Comparison of ENCODE assay signal across 1 cellular context in the genomic region with DNA sequence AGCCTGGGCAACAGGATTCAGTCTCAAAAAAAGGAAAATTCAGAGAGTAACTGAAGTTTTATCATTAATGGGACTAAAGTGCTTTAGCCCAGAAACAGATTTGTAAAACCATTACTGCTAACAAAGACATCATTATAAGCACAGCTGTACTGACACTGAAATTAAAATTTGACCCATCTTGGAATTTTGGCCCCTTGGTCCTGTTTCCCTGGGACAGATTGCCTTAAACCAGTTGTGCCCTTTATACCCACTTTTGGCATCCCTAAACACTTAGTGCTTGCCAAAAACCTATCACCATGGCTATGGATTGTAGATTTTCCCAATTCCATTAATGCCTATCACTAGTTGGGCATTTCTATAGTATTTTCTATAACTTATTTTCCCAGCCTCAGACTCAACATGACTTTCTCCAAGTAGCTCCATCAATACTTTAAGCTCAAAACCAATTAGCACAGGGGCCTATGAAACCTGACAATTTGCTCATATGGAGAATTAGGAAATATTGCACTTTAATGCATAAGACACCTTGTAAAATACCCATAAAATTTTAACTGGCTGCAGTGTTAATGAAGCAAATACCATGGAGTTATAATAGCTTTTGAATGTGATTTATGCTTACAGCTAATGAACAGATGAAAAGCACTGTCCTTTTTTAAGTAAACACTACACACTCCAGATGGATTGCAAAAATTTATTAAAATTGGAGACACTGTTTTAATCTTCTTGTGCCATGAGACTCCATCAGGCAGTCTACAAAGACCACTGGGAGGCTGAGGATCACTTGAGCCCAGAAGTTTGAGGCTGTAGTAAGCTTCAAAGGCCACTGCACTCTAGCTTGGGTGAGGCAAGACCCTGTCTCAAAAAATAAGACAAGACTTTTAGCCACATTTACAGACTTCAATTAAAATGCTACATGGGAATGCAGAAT.
TF ChIP-seq lines count a peak whose summit lies in the region.

No MANE protein-coding gene starts in this region.

TF ChIP-seq in K562, 482 proteins besides CTCF, POLR2A, EP300 and RAD21 (continued from another document and continues in another):
- TF ChIP-seq MCM2 (IDR thresholded peaks at IDR 0.05; ENCODE audit: low read depth) (no peak), ZNF121 (CRISPR knock-in tag; conservative IDR thresholded peaks at IDR 0.05) (no peak), TAF1 (IDR thresholded peaks at IDR 0.05; ENCODE audit: control insufficient read depth, extremely low read depth, insufficient read depth, low read length, severe bottlenecking) (no peak), ZNF586 (CRISPR knock-in tag; conservative IDR thresholded peaks at IDR 0.05) (peak; percentile 77), KDM5B (IDR thresholded peaks at IDR 0.05; ENCODE audit: insufficient replicate concordance, low read depth, low read length) (no peak), KAT2B (IDR thresholded peaks at IDR 0.05; ENCODE audit: low read depth, low read length) (no peak), ELK3 (CRISPR knock-in tag; IDR thresholded peaks at IDR 0.05) (no peak), MLX (CRISPR knock-in tag; conservative IDR thresholded peaks at IDR 0.05) (no peak), ZNF24 (IDR thresholded peaks at IDR 0.05) (no peak), ZNF398 (CRISPR knock-in tag; IDR thresholded peaks at IDR 0.05) (no peak), SREBF1 (IDR thresholded peaks at IDR 0.05; ENCODE audit: borderline replicate concordance, low read depth, low read length) (no peak), ZNF79 (CRISPR knock-in tag; IDR thresholded peaks at IDR 0.05; ENCODE audit: low read depth) (no peak), SMAD4 (CRISPR knock-in tag; conservative IDR thresholded peaks at IDR 0.05) (no peak), PCBP1 (IDR thresholded peaks at IDR 0.05; ENCODE audit: low read depth, low read length, poor library complexity, severe bottlenecking) (no peak), RBFOX2 (IDR thresholded peaks at IDR 0.05; ENCODE audit: low read depth, low read length) (peak; percentile 68), CHD7 (IDR thresholded peaks at IDR 0.05; ENCODE audit: low read depth, low read length) (no peak), PRMT5 (CRISPR knock-in tag; IDR thresholded peaks at IDR 0.05) (no peak), CBX2 (IDR thresholded peaks at IDR 0.05; ENCODE audit: insufficient read depth, low read length, poor library complexity, severe bottlenecking) (no peak), ZNF764 (CRISPR knock-in tag; IDR thresholded peaks at IDR 0.05; ENCODE audit: low read depth) (no peak; the same call in 1 of the 2 replicates), CTBP1 (IDR thresholded peaks at IDR 0.05; ENCODE audit: borderline replicate concordance) (no peak), BCL6 (CRISPR knock-in tag; IDR thresholded peaks at IDR 0.05) (no peak), ZSCAN32 (CRISPR knock-in tag; IDR thresholded peaks at IDR 0.05) (no peak), RNF2 (IDR thresholded peaks at IDR 0.05) (no peak), BACH1 (tag; IDR thresholded peaks at IDR 0.05) (no peak), POLR3A (IDR thresholded peaks at IDR 0.05; ENCODE audit: borderline replicate concordance, extremely low read depth, insufficient read depth, insufficient read length) (no peak), SREBF2 (CRISPR knock-in tag; IDR thresholded peaks at IDR 0.05) (no peak), GTF2A2 (tag; IDR thresholded peaks at IDR 0.05) (no peak), CC2D1A (IDR thresholded peaks at IDR 0.05) (no peak)
- TF ChIP-seq, protein P1, sequence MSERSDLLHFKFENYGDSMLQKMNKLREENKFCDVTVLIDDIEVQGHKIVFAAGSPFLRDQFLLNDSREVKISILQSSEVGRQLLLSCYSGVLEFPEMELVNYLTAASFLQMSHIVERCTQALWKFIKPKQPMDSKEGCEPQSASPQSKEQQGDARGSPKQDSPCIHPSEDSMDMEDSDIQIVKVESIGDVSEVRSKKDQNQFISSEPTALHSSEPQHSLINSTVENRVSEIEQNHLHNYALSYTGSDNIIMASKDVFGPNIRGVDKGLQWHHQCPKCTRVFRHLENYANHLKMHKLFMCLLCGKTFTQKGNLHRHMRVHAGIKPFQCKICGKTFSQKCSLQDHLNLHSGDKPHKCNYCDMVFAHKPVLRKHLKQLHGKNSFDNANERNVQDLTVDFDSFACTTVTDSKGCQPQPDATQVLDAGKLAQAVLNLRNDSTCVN (CRISPR knock-in tag; IDR thresholded peaks at IDR 0.05) = peak; percentile 60; the same call in 1 of the 2 replicates
- TF ChIP-seq, protein P2, sequence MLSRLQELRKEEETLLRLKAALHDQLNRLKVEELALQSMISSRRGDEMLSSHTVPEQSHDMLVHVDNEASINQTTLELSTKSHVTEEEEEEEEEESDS (CRISPR knock-in tag; IDR thresholded peaks at IDR 0.05) = 0 out of 2 replicates have a peak, but pooled peaks have one; percentile 4
- TF ChIP-seq, protein P3, sequence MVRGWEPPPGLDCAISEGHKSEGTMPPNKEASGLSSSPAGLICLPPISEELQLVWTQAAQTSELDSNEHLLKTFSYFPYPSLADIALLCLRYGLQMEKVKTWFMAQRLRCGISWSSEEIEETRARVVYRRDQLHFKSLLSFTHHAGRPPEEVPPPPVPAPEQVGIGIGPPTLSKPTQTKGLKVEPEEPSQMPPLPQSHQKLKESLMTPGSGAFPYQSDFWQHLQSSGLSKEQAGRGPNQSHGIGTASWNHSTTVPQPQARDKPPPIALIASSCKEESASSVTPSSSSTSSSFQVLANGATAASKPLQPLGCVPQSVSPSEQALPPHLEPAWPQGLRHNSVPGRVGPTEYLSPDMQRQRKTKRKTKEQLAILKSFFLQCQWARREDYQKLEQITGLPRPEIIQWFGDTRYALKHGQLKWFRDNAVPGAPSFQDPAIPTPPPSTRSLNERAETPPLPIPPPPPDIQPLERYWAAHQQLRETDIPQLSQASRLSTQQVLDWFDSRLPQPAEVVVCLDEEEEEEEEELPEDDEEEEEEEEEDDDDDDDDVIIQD (CRISPR knock-in tag; IDR thresholded peaks at IDR 0.05) = no peak
